ENCODE assay signal across 22 cellular contexts in the genomic region with DNA sequence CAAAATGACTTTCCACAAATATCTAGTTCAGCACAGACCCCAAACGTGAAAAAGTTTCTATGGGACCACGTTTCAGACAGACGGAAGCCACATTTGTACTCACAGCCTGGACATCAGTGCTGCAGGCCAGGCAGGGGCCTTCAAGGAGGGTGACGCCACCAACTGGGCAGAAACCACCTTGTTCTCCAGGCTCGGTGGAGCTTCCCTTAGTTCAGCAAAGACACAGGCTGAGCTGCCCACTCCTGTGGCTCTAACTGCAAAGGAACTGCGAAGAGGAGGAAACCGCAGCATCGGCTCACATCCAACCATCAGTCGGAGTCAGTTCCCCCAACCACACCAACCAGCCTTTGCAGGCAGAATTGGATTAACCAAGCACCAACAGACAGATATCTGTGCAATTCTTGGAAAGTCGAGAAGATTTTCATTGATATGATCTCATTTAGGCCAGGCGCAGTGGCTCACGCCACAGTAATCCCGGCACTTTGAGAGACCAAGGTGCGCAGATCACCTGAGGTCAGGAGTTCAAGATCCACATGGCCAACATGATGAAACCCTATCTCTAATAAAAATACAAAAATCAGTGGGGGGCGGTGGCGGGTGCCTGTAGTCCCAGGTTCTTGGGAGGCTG.
DNase-seq lines count a peak whose midpoint lies in the region; ATAC-seq, FAIRE-seq and TF ChIP-seq lines count a peak whose summit lies in the region.
"Had no signal": no experiment of that assay in that cellular context is flagged by ENCODE, and none has a peak within 500 bp of the region (broad histone marks: within the 10 kb centered on the region; RNA-seq: fewer than 3 reads in every experiment).

No MANE protein-coding gene starts in this region.

- FAIRE-seq in K562 (lab: Jason Lieb, UNC) = peak; percentile 42
- FAIRE-seq: A204.1, D721Med, GM12892, GM18507 had no signal

- DNase-seq in BE2C = no peak
- peak; percentile 86 for DNase-seq in NB4 (ENCODE audit: low read depth)
- DNase-seq in K562 (ENCODE audit: extremely low read depth in 1 of 4, low spot score in 3 of 4) = no peak
- DNase-seq in mesenteric fat pad (ENCODE audit: low spot score) = peak; percentile 43
- DNase-seq in CD8-positive, alpha-beta T cell = no peak
- DNase-seq in right lobe of liver = no peak
- DNase-seq in effector memory CD8-positive, alpha-beta T cell = no peak
- DNase-seq: C1 segment of cervical spinal cord, H7, NCI-H1092, NCI-H146, NCI-H2081, NCI-H446 treated with DMSO at 0.1 percent for 48 hours, NCI-H69, PC-9 had no signal

- H3K36me3 Mint-ChIP-seq in CD8-positive, alpha-beta T cell = no peaks in the 10 kb centered on the region
- H3K36me3 Mint-ChIP-seq in effector memory CD8-positive, alpha-beta T cell (ENCODE audit: insufficient read depth) = no peaks in the 10 kb centered on the region

- H3K4me3 ChIP-seq in BE2C (ENCODE audit: low read depth, low read length) (no peak overlapping the region), NB4 (ENCODE audit: low read depth, low read length) (no peak overlapping the region), K562 (no peak overlapping the region), right lobe of liver (no peak overlapping the region)
- no peak overlapping the region for H3K4me3 ChIP-seq in CD8-positive, alpha-beta T cell (ENCODE audit: low read depth, low read length)
- H3K4me3 ChIP-seq: PC-9 had no signal

- H2AFZ ChIP-seq in K562 (ENCODE audit: low read depth, low read length) = no peak overlapping the region
- H2AFZ ChIP-seq: PC-9 had no signal

- H3K4me1 Mint-ChIP-seq in CD8-positive, alpha-beta T cell (ENCODE audit: low read depth) = peaks cover 2% of the 10 kb centered on the region
- H3K4me1 Mint-ChIP-seq in effector memory CD8-positive, alpha-beta T cell (ENCODE audit: low read depth in 2 of 2) = no peaks in the 10 kb centered on the region

- no peak overlapping the region for H3K9ac ChIP-seq in K562 (ENCODE audit: insufficient read depth in 1 of 2, low read depth in 2 of 2, low read length in 2 of 2)
- H3K9ac ChIP-seq: KMS-11 had no signal

- no peak overlapping the region for H3K4me3 Mint-ChIP-seq in CD8-positive, alpha-beta T cell
- no peak overlapping the region for H3K4me3 Mint-ChIP-seq in effector memory CD8-positive, alpha-beta T cell

- no peak overlapping the region for H3K4me2 ChIP-seq in K562 (ENCODE audit: insufficient read depth, low read length)
- H3K4me2 ChIP-seq: KMS-11, PC-9 had no signal

- WGBS in K562 (ENCODE audit: insufficient coverage, low coverage, missing lambda C conversion rate) = 18% methylated on average over 16 of the region's 16 CpGs
- 77% methylated on average over 11 of the region's 16 CpGs for WGBS in right lobe of liver (ENCODE audit: insufficient coverage, low coverage, low lambda C conversion rate, missing lambda C conversion rate)

- CTCF ChIA-PET in K562 (lab: Yijun Ruan, JAX; ENCODE audit: low intra/inter-chr PET ratio) = no interaction called here
- CTCF ChIA-PET in CD8-positive, alpha-beta T cell (lab: Charles Lee) = no interaction called here

- H3K79me2 ChIP-seq in K562 (ENCODE audit: control insufficient read depth, insufficient read depth, low read length) = no peaks in the 10 kb centered on the region

- TF ChIP-seq POLR2A in NB4 (IDR thresholded peaks at IDR 0.05; ENCODE audit: extremely low read depth, insufficient read length) (no peak), K562 (conservative IDR thresholded peaks at IDR 0.05) (no peak), right lobe of liver (IDR thresholded peaks at IDR 0.05) (no peak)

- H3K36me3 ChIP-seq in BE2C = no peaks in the 10 kb centered on the region
- no peaks in the 10 kb centered on the region for H3K36me3 ChIP-seq in K562 (ENCODE audit: control insufficient read depth, insufficient read depth, low read length)
- H3K36me3 ChIP-seq in CD8-positive, alpha-beta T cell (ENCODE audit: insufficient read depth, low read length) = no peaks in the 10 kb centered on the region
- H3K36me3 ChIP-seq in right lobe of liver = no peaks in the 10 kb centered on the region

- TF ChIP-seq EP300 in K562 (IDR thresholded peaks at IDR 0.05; ENCODE audit: low read length) = no peak

- no peak overlapping the region for H3K27ac Mint-ChIP-seq in CD8-positive, alpha-beta T cell
- H3K27ac Mint-ChIP-seq in effector memory CD8-positive, alpha-beta T cell = no peak overlapping the region

- no TSS peak for BruUV-seq in K562 (replicated peaks; lab: Mats Ljungman, UMichigan)

- ATAC-seq in K562 = peak; percentile 60; the same call in 2 of the 3 replicates
- no peak for ATAC-seq in GM21360 (IDR thresholded peaks at IDR 0.05; ENCODE audit: unreplicated experiment)
- no peak for ATAC-seq in CD8-positive, alpha-beta T cell
- ATAC-seq in right lobe of liver = no peak
- no peak for ATAC-seq in effector memory CD8-positive, alpha-beta T cell (replicated peaks)

- H3K9me1 ChIP-seq in K562 (ENCODE audit: control insufficient read depth, insufficient read depth, low read length) = no peaks in the 10 kb centered on the region

- in situ Hi-C loops in K562 (cut with MboI) = no loop called here

- intact Hi-C loops in K562 (cut with micrococcal nuclease) = no loop called here
- intact Hi-C loops in CD8-positive, alpha-beta T cell (cut with DNase I, micrococcal nuclease) = no loop called here
- intact Hi-C loops in right lobe of liver (cut with DNase I) = no loop called here

- TF ChIP-seq CTCF in BE2C (IDR thresholded peaks at IDR 0.05; ENCODE audit: low read depth, low read length) (peak; percentile 11; the same call in 1 of the 2 replicates), NB4 (IDR thresholded peaks at IDR 0.05; ENCODE audit: low read depth, low read length) (no peak), K562 (IDR thresholded peaks at IDR 0.05 in 2 of 3, conservative IDR thresholded peaks at IDR 0.05 in 1 of 3; ENCODE audit: insufficient read depth in 2 of 3, low read depth in 1 of 3, low read length in 3 of 3) (no peak), right lobe of liver (IDR thresholded peaks at IDR 0.05) (no peak)
- TF ChIP-seq CTCF in CD8-positive, alpha-beta T cell (IDR thresholded peaks at IDR 0.05) = no peak

- no peaks in the 10 kb centered on the region for H3K27me3 ChIP-seq in BE2C
- peaks cover 14 to 41% of the 10 kb centered on the region in 2 experiments; a peak in 4 of 5 replicates for H3K27me3 ChIP-seq in K562 (ENCODE audit: control insufficient read depth in 2 of 2, insufficient read depth in 2 of 2, low read length in 2 of 2)
- peaks cover 5% of the 10 kb centered on the region for H3K27me3 ChIP-seq in CD8-positive, alpha-beta T cell (ENCODE audit: insufficient read depth, low read length)
- H3K27me3 ChIP-seq in right lobe of liver = no peaks in the 10 kb centered on the region

- H3K27ac ChIP-seq in K562 (ENCODE audit: extremely low read depth, low read depth, low read length) (no peak overlapping the region), right lobe of liver (no peak overlapping the region)
- H3K27ac ChIP-seq in CD8-positive, alpha-beta T cell (ENCODE audit: low read depth, low read length) = no peak overlapping the region
- H3K27ac ChIP-seq: KMS-11, PC-9, RWPE1 had no signal

- peaks cover 9% of the 10 kb centered on the region for H3K27me3 Mint-ChIP-seq in CD8-positive, alpha-beta T cell (ENCODE audit: low read depth)
- peaks cover 20 to 43% of the 10 kb centered on the region in 2 donors for H3K27me3 Mint-ChIP-seq in effector memory CD8-positive, alpha-beta T cell

- H4K20me1 ChIP-seq in K562 (replicated peaks; ENCODE audit: control insufficient read depth, insufficient read depth, low read length) = no peaks in the 10 kb centered on the region

- no peaks in the 10 kb centered on the region for H3K9me3 Mint-ChIP-seq in CD8-positive, alpha-beta T cell
- no peaks in the 10 kb centered on the region for H3K9me3 Mint-ChIP-seq in effector memory CD8-positive, alpha-beta T cell

- POLR2A ChIA-PET in K562 (lab: Yijun Ruan, JAX) = no interaction called here
- POLR2A ChIA-PET in CD8-positive, alpha-beta T cell (lab: Charles Lee) = no interaction called here

- TF ChIP-seq RAD21 in K562 (CRISPR knock-in tag; conservative IDR thresholded peaks at IDR 0.05 in 1 of 2, IDR thresholded peaks at IDR 0.05 in 1 of 2) = peak in 1 of 2 experiments; percentile 7; a peak in 1 of 4 replicates

- H3K9me3 ChIP-seq in BE2C = no peaks in the 10 kb centered on the region; the same call in 1 of the 2 replicates
- H3K9me3 ChIP-seq in K562 (replicated peaks; ENCODE audit: control insufficient read depth, insufficient read depth, low read depth, low read length) = no peaks in the 10 kb centered on the region
- no peaks in the 10 kb centered on the region for H3K9me3 ChIP-seq in CD8-positive, alpha-beta T cell (ENCODE audit: low read length)
- no peaks in the 10 kb centered on the region for H3K9me3 ChIP-seq in right lobe of liver

- H3K4me1 ChIP-seq in BE2C (no peaks in the 10 kb centered on the region; the same call in 1 of the 2 replicates), K562 (replicated peaks in 1 of 2; ENCODE audit: control insufficient read depth in 2 of 2, insufficient read depth in 2 of 2, low read length in 2 of 2) (no peaks in the 10 kb centered on the region; a peak in 1 of 5 replicates), right lobe of liver (no peaks in the 10 kb centered on the region)
- no peaks in the 10 kb centered on the region for H3K4me1 ChIP-seq in CD8-positive, alpha-beta T cell (ENCODE audit: insufficient read depth, low read length)

TF ChIP-seq in K562, 482 proteins besides CTCF, POLR2A, EP300 and RAD21 (continues in another document):
- no peak for TF ChIP-seq KLF1 (tag; IDR thresholded peaks at IDR 0.05)
- no peak for TF ChIP-seq MIER1 (IDR thresholded peaks at IDR 0.05; ENCODE audit: low read depth)
- TF ChIP-seq, protein P1, sequence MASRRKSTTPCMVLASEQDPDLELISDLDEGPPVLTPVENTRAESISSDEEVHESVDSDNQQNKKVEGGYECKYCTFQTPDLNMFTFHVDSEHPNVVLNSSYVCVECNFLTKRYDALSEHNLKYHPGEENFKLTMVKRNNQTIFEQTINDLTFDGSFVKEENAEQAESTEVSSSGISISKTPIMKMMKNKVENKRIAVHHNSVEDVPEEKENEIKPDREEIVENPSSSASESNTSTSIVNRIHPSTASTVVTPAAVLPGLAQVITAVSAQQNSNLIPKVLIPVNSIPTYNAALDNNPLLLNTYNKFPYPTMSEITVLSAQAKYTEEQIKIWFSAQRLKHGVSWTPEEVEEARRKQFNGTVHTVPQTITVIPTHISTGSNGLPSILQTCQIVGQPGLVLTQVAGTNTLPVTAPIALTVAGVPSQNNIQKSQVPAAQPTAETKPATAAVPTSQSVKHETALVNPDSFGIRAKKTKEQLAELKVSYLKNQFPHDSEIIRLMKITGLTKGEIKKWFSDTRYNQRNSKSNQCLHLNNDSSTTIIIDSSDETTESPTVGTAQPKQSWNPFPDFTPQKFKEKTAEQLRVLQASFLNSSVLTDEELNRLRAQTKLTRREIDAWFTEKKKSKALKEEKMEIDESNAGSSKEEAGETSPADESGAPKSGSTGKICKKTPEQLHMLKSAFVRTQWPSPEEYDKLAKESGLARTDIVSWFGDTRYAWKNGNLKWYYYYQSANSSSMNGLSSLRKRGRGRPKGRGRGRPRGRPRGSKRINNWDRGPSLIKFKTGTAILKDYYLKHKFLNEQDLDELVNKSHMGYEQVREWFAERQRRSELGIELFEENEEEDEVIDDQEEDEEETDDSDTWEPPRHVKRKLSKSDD (conservative IDR thresholded peaks at IDR 0.05; ENCODE audit: low read length) = no peak
- TF ChIP-seq ZNF140 (CRISPR knock-in tag; IDR thresholded peaks at IDR 0.05) = no peak
- TF ChIP-seq ZNF408 (CRISPR knock-in tag; IDR thresholded peaks at IDR 0.05; ENCODE audit: low read depth) = no peak

Comparison
In these comparisons a context has a peak if more than half of its experiments do, and no peak if none do; other contexts are left out.
1. DNase-seq: peak in NB4 (single experiment) and mesenteric fat pad (single experiment); none in BE2C (single experiment), K562 (0 of 4), CD8-positive, alpha-beta T cell (0 of 7), right lobe of liver (0 of 3) and effector memory CD8-positive, alpha-beta T cell (0 of 3).